Comparison of ENCODE assay signal across 8 cellular contexts in the genomic region with DNA sequence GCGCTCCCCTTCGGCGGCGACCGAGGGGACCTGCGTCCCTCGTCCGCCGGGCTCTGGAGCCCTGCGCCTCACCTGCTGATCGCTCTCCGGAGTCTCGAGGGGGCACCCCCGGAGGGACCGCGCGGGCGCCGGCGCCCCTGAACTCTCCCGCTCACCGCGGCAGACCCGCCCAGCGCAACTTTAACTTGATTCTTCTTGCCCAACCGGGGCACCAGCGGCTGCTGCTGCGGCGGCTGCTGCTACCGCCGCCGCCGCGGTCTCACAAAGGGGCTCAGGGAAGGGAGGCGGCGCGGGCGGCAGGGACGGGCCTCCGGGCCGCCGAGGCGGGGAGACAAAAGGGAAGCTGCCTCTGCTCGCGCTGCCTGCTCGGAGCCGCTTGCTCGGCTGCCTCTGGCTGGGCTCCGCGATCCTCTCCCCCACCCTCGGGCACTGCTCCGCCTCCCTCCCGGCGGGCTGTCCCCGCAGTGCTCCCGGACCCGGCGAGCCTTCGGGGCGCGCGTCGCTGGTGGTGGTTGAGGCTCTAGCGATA.
A peak's percentile ranks its signal among the peaks of the same experiment; 100 is the strongest.
DNase-seq lines count a peak whose midpoint lies in the region; ATAC-seq and TF ChIP-seq lines count a peak whose summit lies in the region.

A gene (plus strand): TSS at position 456 of the 529 bp plus-strand sequence.

- no peak for TF ChIP-seq POLR2A in erythroblast (IDR thresholded peaks at IDR 0.05; ENCODE audit: low read length)

- H3K9me3 ChIP-seq in mucosa of stomach (ENCODE audit: control insufficient read depth, low read length): no peaks in the 10 kb centered on the region

- H3K4me3 ChIP-seq in AG10803 (ENCODE audit: low read length) (peak within 1 kb of the TSS; percentile 75), mucosa of stomach (ENCODE audit: low read length) (peak within 1 kb of the TSS; percentile 83)

- H3K4me1 ChIP-seq in mucosa of stomach (ENCODE audit: control insufficient read depth, insufficient read depth, low read length): peaks cover 26% of the 10 kb centered on the region

- H3K36me3 ChIP-seq in mucosa of stomach (ENCODE audit: control insufficient read depth, insufficient read depth, low read length): no peaks in the 10 kb centered on the region

- DNase-seq in AG10803 (ENCODE audit: low read depth): peak; percentile 29
- peak; percentile 79 for DNase-seq in NCI-H526 treated with DMSO at 0.1 percent for 48 hours (lab: John Stamatoyannopoulos, UW)
- peak; percentile 47 for DNase-seq in activated T-cell treated with anti-CD3 and anti-CD28 coated beads for 48 hours (ENCODE audit: low read depth)
- DNase-seq in erythroblast (lab: John Stamatoyannopoulos, UW): peak; percentile 72 to 81
- peak; percentile 54 for DNase-seq in stimulated activated naive CD4-positive, alpha-beta T cell treated with Interleukin-2 at 50 U/mL for 16 hours (lab: John Stamatoyannopoulos, UW)

- ATAC-seq in GM18861 (IDR thresholded peaks at IDR 0.05; ENCODE audit: unreplicated experiment): peak; percentile 35
- peak; percentile 45 for ATAC-seq in HG03095 (IDR thresholded peaks at IDR 0.05; ENCODE audit: unreplicated experiment)

- H3K9ac ChIP-seq in mucosa of stomach (ENCODE audit: low read length): peak within 1 kb of the TSS; percentile 84

- no peaks in the 10 kb centered on the region for H3K27me3 ChIP-seq in mucosa of stomach (ENCODE audit: control insufficient read depth, insufficient read depth, low read length)

- TF ChIP-seq CTCF in AG10803 (conservative IDR thresholded peaks at IDR 0.05; ENCODE audit: low read length): no peak

Comparison
In these comparisons a context has a peak if more than half of its experiments do, and no peak if none do; other contexts are left out.
1. Peak in every context shown above with its lines: DNase-seq, ATAC-seq and H3K4me3 ChIP-seq.
2. DNase-seq: peak in every context shown above with its lines; median percentile 79 in NCI-H526 treated with DMSO at 0.1 percent for 48 hours; 76 in erythroblast; 54 in stimulated activated naive CD4-positive, alpha-beta T cell treated with Interleukin-2 at 50 U/mL for 16 hours; 47 in activated T-cell treated with anti-CD3 and anti-CD28 coated beads for 48 hours; 29 in AG10803.